8 cellular contexts compared by ENCODE assay signal in genomic region chr12:75208851-75209781, GRCh38. TPM values are rescaled to one million over a fixed set of nuclear protein-coding genes. Genes with fewer than 3 reads are reported as not detected.
A peak's percentile ranks its signal among the peaks of the same experiment; 100 is the strongest.
DNase-seq lines count a peak whose midpoint lies in the region; ATAC-seq and TF ChIP-seq lines count a peak whose summit lies in the region.

No MANE protein-coding gene starts in this region.

- H3K4me1 ChIP-seq in body of pancreas: peaks cover 13% of the 10 kb centered on the region
- peaks cover 10% of the 10 kb centered on the region for H3K4me1 ChIP-seq in mesenchymal stem cell (ENCODE audit: control insufficient read depth, insufficient read depth, low read depth, low read length)

- H2BK5ac ChIP-seq in mesenchymal stem cell (ENCODE audit: low read depth, low read length, poor library complexity, severe bottlenecking): no peak overlapping the region

- DNase-seq in COLO668 (lab: John Stamatoyannopoulos, UW; ENCODE audit: unreplicated experiment) (peak; percentile 10), KG1 (lab: John Stamatoyannopoulos, UW) (peak; percentile 1), body of pancreas (peak in 1 of 4 donors; percentile 10), mesenchymal stem cell (peak; percentile 38), germinal center (ENCODE audit: low spot score) (no peak), omental fat pad (ENCODE audit: low spot score) (no peak)
- DNase-seq in activated T-helper 1 cell treated with anti-CD3 and anti-CD28 coated beads, Interleukin-12 subunit alpha, Interleukin-12 subunit beta, Interleukin-2, Interleukin-4 antibody, amounts not matched to agents 30 ng/mL and 10 ng/mL and 1 ng/mL, durations not matched to agents 14 hours and 24 hours and 36 hours (ENCODE audit: low spot score): no peak

- H3K4me2 ChIP-seq in mesenchymal stem cell (ENCODE audit: low read length, poor library complexity, severe bottlenecking): peak overlapping the region; percentile 71

- no peak overlapping the region for H3K14ac ChIP-seq in mesenchymal stem cell (ENCODE audit: low read length in 2 of 2)

- no peak overlapping the region for H2BK15ac ChIP-seq in mesenchymal stem cell (ENCODE audit: low read depth, poor library complexity, severe bottlenecking)

- H3K27ac ChIP-seq in body of pancreas (no peak overlapping the region), mesenchymal stem cell (ENCODE audit: low read length, poor library complexity, severe bottlenecking) (no peak overlapping the region)

- H3K36me3 ChIP-seq in body of pancreas (replicated peaks in 1 of 2; ENCODE audit: insufficient read depth in 1 of 2, low read depth in 2 of 2): no peaks in the 10 kb centered on the region
- peaks cover 0 to 5% of the 10 kb centered on the region in 2 experiments for H3K36me3 ChIP-seq in mesenchymal stem cell (ENCODE audit: control insufficient read depth in 1 of 2, insufficient read depth in 2 of 2, low read depth in 1 of 2, low read length in 2 of 2)

- no peak overlapping the region for H3K18ac ChIP-seq in mesenchymal stem cell (ENCODE audit: low read depth in 1 of 2, low read length in 2 of 2)

- no peaks in the 10 kb centered on the region for H3K79me1 ChIP-seq in mesenchymal stem cell (replicated peaks; ENCODE audit: low read length, poor library complexity, severe bottlenecking)

- H3K27ac Mint-ChIP-seq in activated T-helper 1 cell treated with anti-CD3 and anti-CD28 coated beads, Interleukin-12 subunit alpha, Interleukin-12 subunit beta, Interleukin-2, Interleukin-4 antibody, amounts not matched to agents 30 ng/mL and 10 ng/mL and 1 ng/mL, durations not matched to agents 14 hours and 24 hours and 36 hours: no peak overlapping the region

- H3K4me1 Mint-ChIP-seq in activated T-helper 1 cell treated with anti-CD3 and anti-CD28 coated beads, Interleukin-12 subunit alpha, Interleukin-12 subunit beta, Interleukin-2, Interleukin-4 antibody, amounts not matched to agents 30 ng/mL and 10 ng/mL and 1 ng/mL, durations not matched to agents 14 hours and 24 hours and 36 hours (ENCODE audit: low read depth): no peaks in the 10 kb centered on the region

- no peak overlapping the region for H3K9ac ChIP-seq in mesenchymal stem cell (ENCODE audit: low read length)

- H4K91ac ChIP-seq in mesenchymal stem cell (ENCODE audit: low read length): no peak overlapping the region

- TF ChIP-seq CTCF in body of pancreas (IDR thresholded peaks at IDR 0.05) (no peak), omental fat pad (IDR thresholded peaks at IDR 0.05) (no peak)

- H4K8ac ChIP-seq in mesenchymal stem cell (ENCODE audit: low read length): no peak overlapping the region

- peaks cover 39% of the 10 kb centered on the region for H3K27me3 Mint-ChIP-seq in activated T-helper 1 cell treated with anti-CD3 and anti-CD28 coated beads, Interleukin-12 subunit alpha, Interleukin-12 subunit beta, Interleukin-2, Interleukin-4 antibody, amounts not matched to agents 30 ng/mL and 10 ng/mL and 1 ng/mL, durations not matched to agents 14 hours and 24 hours and 36 hours (ENCODE audit: insufficient read depth)

- H3K9me3 ChIP-seq in body of pancreas (no peaks in the 10 kb centered on the region), mesenchymal stem cell (ENCODE audit: control insufficient read depth, low read length) (peaks cover 8% of the 10 kb centered on the region)

- peaks cover 4% of the 10 kb centered on the region for H3K9me3 Mint-ChIP-seq in activated T-helper 1 cell treated with anti-CD3 and anti-CD28 coated beads, Interleukin-12 subunit alpha, Interleukin-12 subunit beta, Interleukin-2, Interleukin-4 antibody, amounts not matched to agents 30 ng/mL and 10 ng/mL and 1 ng/mL, durations not matched to agents 14 hours and 24 hours and 36 hours

- H2AFZ ChIP-seq in mesenchymal stem cell (ENCODE audit: low read depth, low read length): no peak overlapping the region

- no peak overlapping the region for H2BK120ac ChIP-seq in mesenchymal stem cell (ENCODE audit: low read depth, low read length)

- H3K4ac ChIP-seq in mesenchymal stem cell (ENCODE audit: low read depth in 1 of 2, low read length in 2 of 2): no peak overlapping the region

- H3K23ac ChIP-seq in mesenchymal stem cell (ENCODE audit: low read length in 2 of 2): no peak overlapping the region

- ATAC-seq in body of pancreas (peak; percentile 38), HG03565 (IDR thresholded peaks at IDR 0.05; ENCODE audit: unreplicated experiment) (no peak), omental fat pad (ENCODE audit: low FRiP score) (no peak)

- 2% methylated on average over 34 to 49 of the region's 49 CpGs for WGBS in body of pancreas, 2 donors
- WGBS in mesenchymal stem cell: 9% methylated on average over 45 of the region's 49 CpGs

- H3K27me3 ChIP-seq in body of pancreas: peaks cover 0 to 23% of the 10 kb centered on the region in 2 donors
- H3K27me3 ChIP-seq in mesenchymal stem cell (ENCODE audit: control insufficient read depth in 1 of 2, insufficient read depth in 1 of 2, low read length in 2 of 2): peaks cover 33 to 44% of the 10 kb centered on the region in 2 experiments

- H3K36me3 Mint-ChIP-seq in activated T-helper 1 cell treated with anti-CD3 and anti-CD28 coated beads, Interleukin-12 subunit alpha, Interleukin-12 subunit beta, Interleukin-2, Interleukin-4 antibody, amounts not matched to agents 30 ng/mL and 10 ng/mL and 1 ng/mL, durations not matched to agents 14 hours and 24 hours and 36 hours (ENCODE audit: low read depth): no peaks in the 10 kb centered on the region

- H2AK5ac ChIP-seq in mesenchymal stem cell (ENCODE audit: low read length, severe bottlenecking): no peak overlapping the region

- H3K4me3 ChIP-seq in body of pancreas (no peak overlapping the region), mesenchymal stem cell (ENCODE audit: insufficient read depth in 1 of 2, low read depth in 1 of 2, low read length in 2 of 2) (peak overlapping the region in 1 of 2 experiments; percentile 20)

- intact Hi-C loops in body of pancreas (cut with DNase I): no loop called here
- intact Hi-C loops in activated T-helper 1 cell treated with anti-CD3 and anti-CD28 coated beads, Interleukin-12 subunit alpha, Interleukin-12 subunit beta, Interleukin-2, Interleukin-4 antibody, amounts not matched to agents 30 ng/mL and 10 ng/mL and 1 ng/mL, durations not matched to agents 14 hours and 24 hours and 36 hours (cut with micrococcal nuclease): no loop called here

- no peak for TF ChIP-seq POLR2A in body of pancreas (IDR thresholded peaks at IDR 0.05)

- H2BK12ac ChIP-seq in mesenchymal stem cell (ENCODE audit: low read length in 2 of 2): no peak overlapping the region

- H3K4me3 Mint-ChIP-seq in activated T-helper 1 cell treated with anti-CD3 and anti-CD28 coated beads, Interleukin-12 subunit alpha, Interleukin-12 subunit beta, Interleukin-2, Interleukin-4 antibody, amounts not matched to agents 30 ng/mL and 10 ng/mL and 1 ng/mL, durations not matched to agents 14 hours and 24 hours and 36 hours: no peak overlapping the region

RNA-seq across cellular contexts. Expression of gene KCNC2, which starts 0.5 kb away (rescaled TPM):
- total RNA-seq in body of pancreas (under 1 TPM in 1 of 2 donors, not detected in 1; 0.26 TPM), omental fat pad (not detected)
- not detected for polyA plus RNA-seq in mesenchymal stem cell (2013, experiment 1 of 2)
- not detected for polyA plus RNA-seq in mesenchymal stem cell (2013, experiment 2 of 2)
- total RNA-seq in activated T-helper 1 cell treated with anti-CD3 and anti-CD28 coated beads, Interleukin-12 subunit alpha, Interleukin-12 subunit beta, Interleukin-2, Interleukin-4 antibody, amounts not matched to agents 30 ng/mL and 10 ng/mL and 1 ng/mL, durations not matched to agents 14 hours and 24 hours and 36 hours: not detected in 2 replicates

Comparison
In these comparisons a context has a peak if more than half of its experiments do, and no peak if none do; other contexts are left out.
1. DNase-seq: peak in COLO668 (single experiment), KG1 (single experiment) and mesenchymal stem cell (single experiment); none in activated T-helper 1 cell treated with anti-CD3 and anti-CD28 coated beads, Interleukin-12 subunit alpha, Interleukin-12 subunit beta, Interleukin-2, Interleukin-4 antibody, amounts not matched to agents 30 ng/mL and 10 ng/mL and 1 ng/mL, durations not matched to agents 14 hours and 24 hours and 36 hours (single experiment), germinal center (single experiment) and omental fat pad (single experiment).